In the genomic region with DNA sequence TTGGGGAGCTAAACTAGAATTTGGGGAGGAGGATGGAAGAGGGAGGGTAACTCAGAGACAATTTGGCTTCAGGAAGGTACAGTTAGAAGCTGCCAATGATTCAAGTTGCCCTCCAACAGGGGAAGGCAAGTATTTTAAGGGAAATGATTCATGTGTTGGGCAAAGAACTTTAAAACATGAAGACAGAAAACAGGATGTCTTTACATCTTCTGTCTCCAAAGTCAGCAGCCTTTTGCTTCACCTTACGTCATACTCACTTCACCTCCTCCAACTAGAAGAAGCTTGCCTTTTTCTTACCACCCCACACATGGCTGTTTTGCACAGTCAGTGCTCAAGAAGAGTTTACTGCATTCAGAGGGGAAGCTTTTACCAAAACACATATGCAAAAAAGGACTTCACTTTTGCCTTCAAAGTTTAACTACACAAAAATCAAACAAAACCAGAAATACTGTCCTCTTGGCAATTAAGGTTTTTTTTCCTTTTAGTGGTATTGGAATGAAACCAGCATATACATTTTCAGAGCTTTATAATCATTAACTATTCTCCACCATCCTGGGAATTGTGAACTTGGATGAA, we compare ENCODE assay signal across 9 cellular contexts. TPM values are rescaled to one million over a fixed set of nuclear protein-coding genes. Genes with fewer than 3 reads are reported as not detected.
A peak's percentile ranks its signal among the peaks of the same experiment; 100 is the strongest.
DNase-seq lines count a peak whose midpoint lies in the region; ATAC-seq and TF ChIP-seq lines count a peak whose summit lies in the region.
"Had no signal": no experiment of that assay in that cellular context is flagged by ENCODE, and none has a peak within 500 bp of the region (broad histone marks: within the 10 kb centered on the region; RNA-seq: fewer than 3 reads in every experiment).

No MANE protein-coding gene starts in this region.

- DNase-seq in left ventricle myocardium inferior, result no peak
- DNase-seq in Right ventricle myocardium inferior (ENCODE audit: missing footprints), result no peak
- DNase-seq in mammary epithelial cell, result peak; percentile 77
- no peak for DNase-seq in left lung
- no peak for DNase-seq in aorta
- DNase-seq in thyroid gland, result no peak
- DNase-seq in neural progenitor cell (ENCODE audit: low spot score), result no peak
- no peak for DNase-seq in GM19238 (ENCODE audit: insufficient read length, low spot score)
- DNase-seq: activated naive CD4-positive, alpha-beta T cell treated with anti-CD3 and anti-CD28 coated beads, Interleukin-2, amount 10 ng/mL, durations not matched to agents 7 days and 5 days had no signal

- H3K9me3 Mint-ChIP-seq in neural progenitor cell, result no peaks in the 10 kb centered on the region
- H3K9me3 Mint-ChIP-seq: activated naive CD4-positive, alpha-beta T cell treated with anti-CD3 and anti-CD28 coated beads, Interleukin-2, amount 10 ng/mL, durations not matched to agents 7 days and 5 days had no signal

- in situ Hi-C loops in mammary epithelial cell (cut with MboI; ENCODE audit: low sequenced_read_pairs in 2 of 2), result no loop called here

- CTCF ChIA-PET in mammary epithelial cell (lab: Charles Lee; ENCODE audit: low non-redundant PET), result interaction anchor here (0.6 kb wide), 1 partner anchor 91 kb away, joined by 5 read pairs; no protein-coding TSS in a partner anchor

- no peaks in the 10 kb centered on the region for H3F3A ChIP-seq in neural progenitor cell (ENCODE audit: low read depth)

- H3K27me3 ChIP-seq in left ventricle myocardium inferior (ENCODE audit: low read depth) (no peaks in the 10 kb centered on the region), mammary epithelial cell (ENCODE audit: insufficient read depth, low read length) (no peaks in the 10 kb centered on the region), left lung (no peaks in the 10 kb centered on the region), aorta (ENCODE audit: control insufficient read depth in 1 of 2, insufficient read depth in 2 of 2, low read length in 1 of 2) (no peaks in the 10 kb centered on the region), thyroid gland (no peaks in the 10 kb centered on the region), neural progenitor cell (no peaks in the 10 kb centered on the region)

- H3K4me1 ChIP-seq in left ventricle myocardium inferior (peaks cover 47% of the 10 kb centered on the region), mammary epithelial cell (ENCODE audit: insufficient read depth, low read length) (peaks cover 32% of the 10 kb centered on the region), left lung (peaks cover 12 to 13% of the 10 kb centered on the region in 2 donors), aorta (ENCODE audit: control insufficient read depth in 1 of 2, insufficient read depth in 2 of 2, low read length in 2 of 2) (peaks cover 15 to 20% of the 10 kb centered on the region in 2 donors), thyroid gland (peaks cover 6 to 7% of the 10 kb centered on the region in 2 donors), neural progenitor cell (no peaks in the 10 kb centered on the region)

- H4K20me1 ChIP-seq in mammary epithelial cell (ENCODE audit: insufficient read depth, low read length) (no peaks in the 10 kb centered on the region), neural progenitor cell (ENCODE audit: low read depth) (no peaks in the 10 kb centered on the region)

- H3K4me3 Mint-ChIP-seq in neural progenitor cell, result no peak overlapping the region
- H3K4me3 Mint-ChIP-seq: activated naive CD4-positive, alpha-beta T cell treated with anti-CD3 and anti-CD28 coated beads, Interleukin-2, amount 10 ng/mL, durations not matched to agents 7 days and 5 days had no signal

- H3K9ac ChIP-seq in mammary epithelial cell (ENCODE audit: insufficient read depth, low read length), result no peak overlapping the region
- no peak overlapping the region for H3K9ac ChIP-seq in neural progenitor cell

- intact Hi-C loops in left ventricle myocardium inferior (cut with micrococcal nuclease) (no loop called here), Right ventricle myocardium inferior (cut with DNase I) (no loop called here), mammary epithelial cell (cut with micrococcal nuclease) (no loop called here), left lung (cut with DNase I) (no loop called here), aorta (cut with DNase I) (no loop called here), thyroid gland (cut with DNase I) (no loop called here)

- dilution Hi-C loops in mammary epithelial cell (cut with HindIII; ENCODE audit: low sequenced_read_pairs), result no loop called here

- no peak for TF ChIP-seq CTCF in left ventricle myocardium inferior (IDR thresholded peaks at IDR 0.05; ENCODE audit: borderline replicate concordance)
- TF ChIP-seq CTCF in mammary epithelial cell (conservative IDR thresholded peaks at IDR 0.05 in 1 of 2, IDR thresholded peaks at IDR 0.05 in 1 of 2; ENCODE audit: extremely low read depth in 1 of 2, insufficient read depth in 1 of 2, low read depth in 1 of 2, low read length in 2 of 2), result no peak
- TF ChIP-seq CTCF in left lung (IDR thresholded peaks at IDR 0.05), result no peak
- TF ChIP-seq CTCF in thyroid gland (IDR thresholded peaks at IDR 0.05), result no peak
- TF ChIP-seq CTCF in neural progenitor cell (IDR thresholded peaks at IDR 0.05), result no peak

- H2AFZ ChIP-seq in mammary epithelial cell (ENCODE audit: low read depth, low read length) (peak overlapping the region; percentile 48), neural progenitor cell (replicated peaks) (no peak overlapping the region)

- 0% methylated on average over 1 of the region's 1 CpG for WGBS in mammary epithelial cell (ENCODE audit: low coverage, missing lambda C conversion rate)
- WGBS in aorta, 2 donors, result 0 to 2% methylated on average over 1 of the region's 1 CpG
- WGBS in thyroid gland, 2 donors, result 48 to 85% methylated on average over 1 of the region's 1 CpG

- H3K36me3 Mint-ChIP-seq in neural progenitor cell, result no peaks in the 10 kb centered on the region
- H3K36me3 Mint-ChIP-seq: activated naive CD4-positive, alpha-beta T cell treated with anti-CD3 and anti-CD28 coated beads, Interleukin-2, amount 10 ng/mL, durations not matched to agents 7 days and 5 days had no signal

- H3K4me2 ChIP-seq in mammary epithelial cell (ENCODE audit: insufficient read depth, low read depth, low read length), result peak overlapping the region; percentile 17
- H3K4me2 ChIP-seq in neural progenitor cell, result no peak overlapping the region

- H3K4me3 ChIP-seq in left ventricle myocardium inferior (no peak overlapping the region), mammary epithelial cell (replicated peaks in 1 of 3; ENCODE audit: insufficient read depth in 1 of 3, low read depth in 2 of 3, low read length in 3 of 3) (no peak overlapping the region), left lung (no peak overlapping the region), aorta (ENCODE audit: low read length in 2 of 2) (no peak overlapping the region), thyroid gland (replicated peaks in 1 of 3) (no peak overlapping the region), neural progenitor cell (no peak overlapping the region)

- ATAC-seq in Right ventricle myocardium inferior (no peak), left lung (peak; percentile 39), aorta (ENCODE audit: low FRiP score) (peak; percentile 51)

- H3K27ac Mint-ChIP-seq in neural progenitor cell, result no peak overlapping the region
- H3K27ac Mint-ChIP-seq: activated naive CD4-positive, alpha-beta T cell treated with anti-CD3 and anti-CD28 coated beads, Interleukin-2, amount 10 ng/mL, durations not matched to agents 7 days and 5 days had no signal

- H3K27ac ChIP-seq in left ventricle myocardium inferior (replicated peaks) (peak overlapping the region; percentile 64), mammary epithelial cell (ENCODE audit: insufficient read depth, low read depth, low read length) (peak overlapping the region; percentile 33), left lung (peak overlapping the region in 1 of 2 donors; percentile 54), aorta (ENCODE audit: low read depth in 1 of 2, low read length in 2 of 2) (peak overlapping the region; percentile 63 to 94), thyroid gland (no peak overlapping the region), neural progenitor cell (no peak overlapping the region)

- no TSS peak for BruUV-seq in mammary epithelial cell (replicated peaks; lab: Mats Ljungman, UMichigan)

- no peaks in the 10 kb centered on the region for H3K36me3 ChIP-seq in left ventricle myocardium inferior
- no peaks in the 10 kb centered on the region for H3K36me3 ChIP-seq in mammary epithelial cell (ENCODE audit: insufficient read depth, low read length)
- H3K36me3 ChIP-seq in left lung, result no peaks in the 10 kb centered on the region
- no peaks in the 10 kb centered on the region for H3K36me3 ChIP-seq in aorta (ENCODE audit: control insufficient read depth in 1 of 2, insufficient read depth in 2 of 2, low read length in 1 of 2)
- H3K36me3 ChIP-seq in thyroid gland, result no peaks in the 10 kb centered on the region
- H3K36me3 ChIP-seq in neural progenitor cell, result no peaks in the 10 kb centered on the region

- H3K9me3 ChIP-seq in left ventricle myocardium inferior (replicated peaks) (no peaks in the 10 kb centered on the region), mammary epithelial cell (replicated peaks; ENCODE audit: insufficient read depth, low read length) (no peaks in the 10 kb centered on the region), left lung (no peaks in the 10 kb centered on the region), aorta (ENCODE audit: control insufficient read depth, low read length) (no peaks in the 10 kb centered on the region), thyroid gland (no peaks in the 10 kb centered on the region), neural progenitor cell (ENCODE audit: low read depth) (no peaks in the 10 kb centered on the region)

- peaks cover 2% of the 10 kb centered on the region for H3K27me3 Mint-ChIP-seq in neural progenitor cell (ENCODE audit: insufficient read depth, low read depth)

- no peaks in the 10 kb centered on the region for H3K4me1 Mint-ChIP-seq in neural progenitor cell

- no peak for TF ChIP-seq POLR2A in thyroid gland (IDR thresholded peaks at IDR 0.05)

- no peaks in the 10 kb centered on the region for H3K79me2 ChIP-seq in mammary epithelial cell (ENCODE audit: insufficient read depth, low read length)
- H3K79me2 ChIP-seq in neural progenitor cell (ENCODE audit: low read depth), result no peaks in the 10 kb centered on the region

RNA-seq across cellular contexts. Expression of a gene that starts 36.0 kb away (rescaled TPM):
- total RNA-seq in left ventricle myocardium inferior (236 TPM), Right ventricle myocardium inferior (137 TPM), mammary epithelial cell (10 to 100 TPM in 1 of 2 donors, under 1 TPM in 1; 0.49 to 11.3 TPM), left lung (10 to 100 TPM; 16.8 to 24.0 TPM), aorta (100 to 1,000 TPM in 1 of 2 donors, 10 to 100 TPM in 1; 94.6 to 152 TPM), thyroid gland (1 to 10 TPM; 2.1 to 4.4 (median 2.7) TPM), neural progenitor cell (ENCODE audit: low replicate concordance) (6.4 and 6.6 TPM in 2 replicates)
- polyA plus RNA-seq in mammary epithelial cell (2.7 TPM), aorta (100 to 1,000 TPM in 1 of 2 donors, 10 to 100 TPM in 1; 69.2 to 288 TPM)
- polyA minus RNA-seq in mammary epithelial cell, result 1.3 TPM

Comparison
In these comparisons a context has a peak if more than half of its experiments do, and no peak if none do; other contexts are left out.
1. H3K27ac ChIP-seq: peak in left ventricle myocardium inferior (single experiment), mammary epithelial cell (single experiment) and aorta (2 of 2); none in thyroid gland (0 of 3) and neural progenitor cell (single experiment).